Comparison of ENCODE assay signal across 1 cellular context in genomic region chr7:93232673-93233018, GRCh38.
TF ChIP-seq lines count a peak whose summit lies in the region.

No MANE protein-coding gene starts in this region.

TF ChIP-seq in HCT116, 20 proteins besides CTCF, POLR2A, EP300 and RAD21 (continued from another document):
- TF ChIP-seq SIN3A (IDR thresholded peaks at IDR 0.05; ENCODE audit: low read depth) (no peak), YY1 (IDR thresholded peaks at IDR 0.05; ENCODE audit: extremely low read depth, insufficient replicate concordance, low read depth, low read length) (no peak), SRF (IDR thresholded peaks at IDR 0.05; ENCODE audit: low read depth) (no peak)
